Comparison of ENCODE assay signal across 9 cellular contexts in genomic region chr20:1390552-1391403, GRCh38. TPM values are rescaled to one million over a fixed set of nuclear protein-coding genes. Genes with fewer than 3 reads are reported as not detected.
A peak's percentile ranks its signal among the peaks of the same experiment; 100 is the strongest.
DNase-seq lines count a peak whose midpoint lies in the region; ATAC-seq, FAIRE-seq and TF ChIP-seq lines count a peak whose summit lies in the region.
"Had no signal": no experiment of that assay in that cellular context is flagged by ENCODE, and none has a peak within 500 bp of the region (broad histone marks: within the 10 kb centered on the region; RNA-seq: fewer than 3 reads in every experiment).

No MANE protein-coding gene starts in this region.

- no peak for ATAC-seq in GM21737 (IDR thresholded peaks at IDR 0.05; ENCODE audit: unreplicated experiment)

- FAIRE-seq in frontal cortex (lab: Jason Lieb, UNC), result no peak
- FAIRE-seq: TTC549 had no signal

- H3K9me3 Mint-ChIP-seq in endodermal cell, result peaks cover 2% of the 10 kb centered on the region

- H3K27me3 ChIP-seq in endodermal cell (ENCODE audit: control insufficient read depth, insufficient read depth, low read length, poor library complexity, severe bottlenecking) (peaks cover 16% of the 10 kb centered on the region), parathyroid adenoma (ENCODE audit: control insufficient read depth, insufficient read depth, low read length) (no peaks in the 10 kb centered on the region)

- H3K9me3 ChIP-seq in ES-I3 (ENCODE audit: control insufficient read depth, insufficient read depth, low read length) (no peaks in the 10 kb centered on the region), endodermal cell (ENCODE audit: control insufficient read depth, low read length) (no peaks in the 10 kb centered on the region), parathyroid adenoma (ENCODE audit: control insufficient read depth, low read length) (no peaks in the 10 kb centered on the region)

- H3K9ac ChIP-seq in ES-I3 (ENCODE audit: low read depth, low read length), result peak overlapping the region; percentile 12; the same call in 1 of the 2 replicates
- H3K9ac ChIP-seq in endodermal cell (ENCODE audit: extremely low read depth, low read length, poor library complexity, severe bottlenecking), result no peak overlapping the region
- H3K9ac ChIP-seq in parathyroid adenoma, result no peak overlapping the region

- peak overlapping the region; percentile 88 for H3K4me2 ChIP-seq in parathyroid adenoma (ENCODE audit: low read length)

- TF ChIP-seq CTCF in endodermal cell (conservative IDR thresholded peaks at IDR 0.05) (no peak), parathyroid adenoma (IDR thresholded peaks at IDR 0.05) (no peak)

- 86% methylated on average over 14 to 16 of the region's 16 CpGs for WGBS in endodermal cell (ENCODE audit: insufficient coverage in 1 of 2, insufficient read length in 1 of 2), 2 experiments

- peaks cover 17% of the 10 kb centered on the region for H3K4me1 ChIP-seq in ES-I3 (ENCODE audit: insufficient read depth, low read length)
- peaks cover 7% of the 10 kb centered on the region for H3K4me1 ChIP-seq in endodermal cell (ENCODE audit: control insufficient read depth, insufficient read depth, low read length)
- H3K4me1 ChIP-seq in parathyroid adenoma, result peaks cover 12% of the 10 kb centered on the region

- H3K4me3 ChIP-seq in endodermal cell (ENCODE audit: low read length), result peak overlapping the region; percentile 86
- H3K4me3 ChIP-seq in parathyroid adenoma (ENCODE audit: low read depth, low read length), result peak overlapping the region; percentile 17

- H3K27me3 Mint-ChIP-seq in endodermal cell (ENCODE audit: insufficient read depth), result peaks cover 23% of the 10 kb centered on the region

- no peak overlapping the region for H2AFZ ChIP-seq in parathyroid adenoma

- no peaks in the 10 kb centered on the region for H3K36me3 ChIP-seq in ES-I3 (ENCODE audit: insufficient read depth, low read length)
- H3K36me3 ChIP-seq in endodermal cell (ENCODE audit: control insufficient read depth, insufficient read depth, low read length), result peaks cover 22% of the 10 kb centered on the region
- no peaks in the 10 kb centered on the region for H3K36me3 ChIP-seq in parathyroid adenoma (ENCODE audit: control insufficient read depth, insufficient read depth, low read length)

- peaks cover 32% of the 10 kb centered on the region for H3K4me1 Mint-ChIP-seq in endodermal cell

- H3K79me2 ChIP-seq in parathyroid adenoma, result peaks cover 39% of the 10 kb centered on the region

- H3K36me3 Mint-ChIP-seq in endodermal cell (ENCODE audit: low read depth), result peaks cover 6% of the 10 kb centered on the region

- peak overlapping the region; percentile 81 for H3K27ac Mint-ChIP-seq in endodermal cell

- DNase-seq in RPMI7951 (ENCODE audit: low read depth), result peak; percentile 60
- DNase-seq in endodermal cell, result no peak
- DNase-seq in SW480 (ENCODE audit: low spot score), result no peak
- DNase-seq in frontal cortex (ENCODE audit: low spot score in 2 of 2), result no peak
- DNase-seq in SW 1271 (lab: John Stamatoyannopoulos, UW), result no peak

- H3K4me3 Mint-ChIP-seq in endodermal cell, result peak overlapping the region; percentile 81

- no peak overlapping the region for H3K27ac ChIP-seq in endodermal cell (ENCODE audit: low read depth, low read length)
- peak overlapping the region; percentile 40 for H3K27ac ChIP-seq in parathyroid adenoma

RNA-seq across cellular contexts. Expression of gene FKBP1A, which starts 2.1 kb away (rescaled TPM):
- 527 and 564 TPM in 2 replicates for total RNA-seq in RPMI7951 (2014; rRNA removed; shearing (Covaris generic))
- 100 to 1,000 TPM; 181 to 185 TPM for total RNA-seq in endodermal cell
- polyA plus RNA-seq in endodermal cell (2013, experiment 1 of 2), result 175 TPM
- 171 TPM for polyA plus RNA-seq in endodermal cell (2013, experiment 2 of 2)
- total RNA-seq in frontal cortex, result 83.2 TPM
